ENCODE assay signal across 12 cellular contexts in the genomic region with DNA sequence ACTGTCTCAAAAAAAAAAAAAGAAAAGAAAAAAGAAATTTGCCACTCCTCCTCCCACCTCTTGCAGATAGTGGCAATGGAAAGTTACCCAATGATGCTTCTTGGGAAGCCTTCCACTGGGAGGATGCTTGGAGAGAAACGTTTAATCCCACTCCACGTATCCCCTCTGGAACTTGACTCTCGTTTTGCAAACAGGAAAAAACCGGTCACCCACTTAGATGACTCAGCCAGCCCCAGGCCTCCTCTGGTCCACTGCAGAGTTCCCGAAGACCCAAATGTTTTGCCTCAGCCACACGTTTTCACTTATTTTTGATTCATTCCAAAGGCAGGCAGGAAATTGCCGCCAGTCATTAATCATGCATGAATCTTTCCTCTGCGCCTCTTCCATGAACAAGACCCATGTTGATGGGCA. TPM values are rescaled to one million over a fixed set of nuclear protein-coding genes. Genes with fewer than 3 reads are reported as not detected.
DNase-seq lines count a peak whose midpoint lies in the region; ATAC-seq and TF ChIP-seq lines count a peak whose summit lies in the region.
"Had no signal": no experiment of that assay in that cellular context is flagged by ENCODE, and none has a peak within 500 bp of the region (broad histone marks: within the 10 kb centered on the region; RNA-seq: fewer than 3 reads in every experiment).

No MANE protein-coding gene starts in this region.

- no peaks in the 10 kb centered on the region for H3K27me3 Mint-ChIP-seq in WTC11 (ENCODE audit: low read depth)

- H3K4me1 ChIP-seq in smooth muscle cell (ENCODE audit: low read depth), result no peaks in the 10 kb centered on the region
- H3K4me1 ChIP-seq: adrenal gland had no signal

- POLR2A ChIA-PET in WTC11 (lab: Charles Lee), result no interaction called here

- ATAC-seq in WTC11, result no peak
- ATAC-seq in HG02884 (IDR thresholded peaks at IDR 0.05; ENCODE audit: unreplicated experiment), result no peak
- ATAC-seq in HG03095 (IDR thresholded peaks at IDR 0.05; ENCODE audit: unreplicated experiment), result no peak

- H3K27ac ChIP-seq in smooth muscle cell (ENCODE audit: low read depth), result peak overlapping the region; percentile 59
- H3K27ac ChIP-seq: adrenal gland, SK-N-MC had no signal

- H4K20me1 ChIP-seq in smooth muscle cell (ENCODE audit: low read depth), result no peaks in the 10 kb centered on the region

- 0 out of 2 replicates have a peak overlapping the region, but pooled peaks have one; percentile 1 for H3K27ac Mint-ChIP-seq in WTC11

- no peak overlapping the region for H2AFZ ChIP-seq in smooth muscle cell (ENCODE audit: low read depth)

- no peaks in the 10 kb centered on the region for H3K36me3 Mint-ChIP-seq in WTC11

- H3K4me3 ChIP-seq in smooth muscle cell, result no peak overlapping the region
- H3K4me3 ChIP-seq: adrenal gland, SK-N-MC had no signal

- H3K4me3 Mint-ChIP-seq in WTC11, result no peak overlapping the region

- CTCF ChIA-PET in WTC11 (lab: Charles Lee), result no interaction called here

- DNase-seq in H4 (ENCODE audit: low spot score) (peak; percentile 80), WTC11 (ENCODE audit: low spot score) (no peak), fibroblast of the conjunctiva (ENCODE audit: low read depth) (peak; percentile 84), smooth muscle cell (lab: John Stamatoyannopoulos, UW; ENCODE audit: unreplicated experiment) (no peak), NCI-H1930 (lab: John Stamatoyannopoulos, UW) (no peak)
- DNase-seq in activated CD4-positive, alpha-beta T cell treated with anti-CD3 and anti-CD28 coated beads, Interleukin-2, amount 50 U/mL, for 48 hours, result no peak
- DNase-seq: activated CD4-positive, alpha-beta T cell treated with anti-CD3 and anti-CD28 coated beads, Interleukin-2, amount 50 U/mL, for 4 hours; adrenal gland; glutamatergic neuron had no signal

- no peaks in the 10 kb centered on the region for H3K9me3 ChIP-seq in smooth muscle cell (replicated peaks; ENCODE audit: low read depth)
- H3K9me3 ChIP-seq: adrenal gland had no signal

- no peaks in the 10 kb centered on the region for H3K9me3 Mint-ChIP-seq in WTC11

- WGBS in smooth muscle cell (ENCODE audit: low lambda C conversion rate), result 10% methylated on average over 8 of the region's 8 CpGs

- H3K4me1 Mint-ChIP-seq in WTC11, result no peaks in the 10 kb centered on the region

- no peak overlapping the region for H3K9ac ChIP-seq in smooth muscle cell (ENCODE audit: low read depth)

- no peaks in the 10 kb centered on the region for H3K27me3 ChIP-seq in smooth muscle cell (ENCODE audit: low read depth)
- H3K27me3 ChIP-seq: adrenal gland had no signal

- H3K79me2 ChIP-seq in smooth muscle cell (ENCODE audit: low read depth), result no peaks in the 10 kb centered on the region

- peaks cover 6% of the 10 kb centered on the region for H3F3A ChIP-seq in smooth muscle cell (ENCODE audit: low read depth)

- H3K4me2 ChIP-seq in smooth muscle cell, result no peak overlapping the region

- no peaks in the 10 kb centered on the region for H3K36me3 ChIP-seq in smooth muscle cell (ENCODE audit: low read depth)
- H3K36me3 ChIP-seq: adrenal gland had no signal

- TF ChIP-seq CTCF in WTC11 (IDR thresholded peaks at IDR 0.05) (no peak), smooth muscle cell (IDR thresholded peaks at IDR 0.05; ENCODE audit: borderline replicate concordance, insufficient read depth, poor library complexity, severe bottlenecking) (no peak)

TF ChIP-seq in WTC11, 78 proteins besides CTCF, POLR2A, EP300 and RAD21:
- no peak for TF ChIP-seq E2F5 (CRISPR knock-in tag; IDR thresholded peaks at IDR 0.05)
- TF ChIP-seq MXD4 (CRISPR knock-in tag; IDR thresholded peaks at IDR 0.05; ENCODE audit: borderline replicate concordance), result no peak
- TF ChIP-seq RORB (CRISPR knock-in tag; IDR thresholded peaks at IDR 0.05), result no peak
- TF ChIP-seq, protein P1, sequence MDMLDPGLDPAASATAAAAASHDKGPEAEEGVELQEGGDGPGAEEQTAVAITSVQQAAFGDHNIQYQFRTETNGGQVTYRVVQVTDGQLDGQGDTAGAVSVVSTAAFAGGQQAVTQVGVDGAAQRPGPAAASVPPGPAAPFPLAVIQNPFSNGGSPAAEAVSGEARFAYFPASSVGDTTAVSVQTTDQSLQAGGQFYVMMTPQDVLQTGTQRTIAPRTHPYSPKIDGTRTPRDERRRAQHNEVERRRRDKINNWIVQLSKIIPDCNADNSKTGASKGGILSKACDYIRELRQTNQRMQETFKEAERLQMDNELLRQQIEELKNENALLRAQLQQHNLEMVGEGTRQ (CRISPR knock-in tag; IDR thresholded peaks at IDR 0.05), result no peak
- no peak for TF ChIP-seq ZNF396 (CRISPR knock-in tag; IDR thresholded peaks at IDR 0.05; ENCODE audit: borderline replicate concordance)
- TF ChIP-seq ZNF671 (CRISPR knock-in tag; IDR thresholded peaks at IDR 0.05), result no peak
- no peak for TF ChIP-seq FOXP1 (CRISPR knock-in tag; IDR thresholded peaks at IDR 0.05; ENCODE audit: borderline replicate concordance)
- no peak for TF ChIP-seq CBFB (CRISPR knock-in tag; IDR thresholded peaks at IDR 0.05; ENCODE audit: low read depth)
- no peak for TF ChIP-seq OVOL2 (CRISPR knock-in tag; IDR thresholded peaks at IDR 0.05; ENCODE audit: borderline replicate concordance)
- TF ChIP-seq, protein P2, sequence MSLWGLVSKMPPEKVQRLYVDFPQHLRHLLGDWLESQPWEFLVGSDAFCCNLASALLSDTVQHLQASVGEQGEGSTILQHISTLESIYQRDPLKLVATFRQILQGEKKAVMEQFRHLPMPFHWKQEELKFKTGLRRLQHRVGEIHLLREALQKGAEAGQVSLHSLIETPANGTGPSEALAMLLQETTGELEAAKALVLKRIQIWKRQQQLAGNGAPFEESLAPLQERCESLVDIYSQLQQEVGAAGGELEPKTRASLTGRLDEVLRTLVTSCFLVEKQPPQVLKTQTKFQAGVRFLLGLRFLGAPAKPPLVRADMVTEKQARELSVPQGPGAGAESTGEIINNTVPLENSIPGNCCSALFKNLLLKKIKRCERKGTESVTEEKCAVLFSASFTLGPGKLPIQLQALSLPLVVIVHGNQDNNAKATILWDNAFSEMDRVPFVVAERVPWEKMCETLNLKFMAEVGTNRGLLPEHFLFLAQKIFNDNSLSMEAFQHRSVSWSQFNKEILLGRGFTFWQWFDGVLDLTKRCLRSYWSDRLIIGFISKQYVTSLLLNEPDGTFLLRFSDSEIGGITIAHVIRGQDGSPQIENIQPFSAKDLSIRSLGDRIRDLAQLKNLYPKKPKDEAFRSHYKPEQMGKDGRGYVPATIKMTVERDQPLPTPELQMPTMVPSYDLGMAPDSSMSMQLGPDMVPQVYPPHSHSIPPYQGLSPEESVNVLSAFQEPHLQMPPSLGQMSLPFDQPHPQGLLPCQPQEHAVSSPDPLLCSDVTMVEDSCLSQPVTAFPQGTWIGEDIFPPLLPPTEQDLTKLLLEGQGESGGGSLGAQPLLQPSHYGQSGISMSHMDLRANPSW (CRISPR knock-in tag; conservative IDR thresholded peaks at IDR 0.05; ENCODE audit: low read depth), result no peak
- TF ChIP-seq ELF4 (CRISPR knock-in tag; IDR thresholded peaks at IDR 0.05; ENCODE audit: low read depth), result no peak
- TF ChIP-seq ATF1 (CRISPR knock-in tag; IDR thresholded peaks at IDR 0.05), result no peak
- no peak for TF ChIP-seq ZNF263 (CRISPR knock-in tag; IDR thresholded peaks at IDR 0.05; ENCODE audit: low read depth)
- TF ChIP-seq FOXJ3 (CRISPR knock-in tag; IDR thresholded peaks at IDR 0.05; ENCODE audit: borderline replicate concordance), result no peak
- no peak for TF ChIP-seq HMGA2 (CRISPR knock-in tag; IDR thresholded peaks at IDR 0.05)

RNA-seq across cellular contexts. Expression of gene TNFRSF17, which starts 9.3 kb away (rescaled TPM):
- not detected in 2 replicates for total RNA-seq in H4 (2014; rRNA removed; shearing (Covaris generic))
- 0.18 TPM in 1 of 3 replicates, not detected in the others for total RNA-seq in WTC11 (2021)
- total RNA-seq in smooth muscle cell, result not detected in 2 replicates
- not detected in 2 replicates for polyA plus RNA-seq in smooth muscle cell
- total RNA-seq: adrenal gland had no signal

RNA-seq across cellular contexts. Expression of gene NPIPB2, which starts 13.9 kb away (rescaled TPM):
- total RNA-seq in H4 (2014; rRNA removed; shearing (Covaris generic)), result 1.0 TPM in 1 of 2 replicates, not detected in the other
- total RNA-seq in WTC11 (2021), result 14.4 to 24.7 TPM (median 15.1 TPM) in 3 replicates
- total RNA-seq in smooth muscle cell, result 10.6 and 12.2 TPM in 2 replicates
- polyA plus RNA-seq in smooth muscle cell, result 3.8 and 8.4 TPM in 2 replicates

RNA-seq across cellular contexts. Expression of gene SNX29, which starts 20.8 kb away (rescaled TPM):
- 3.8 and 4.8 TPM in 2 replicates for total RNA-seq in H4 (2014; rRNA removed; shearing (Covaris generic))
- total RNA-seq in WTC11 (2021) (7.7 to 11.4 TPM (median 10.2 TPM) in 3 replicates), smooth muscle cell (7.3 and 10.0 TPM in 2 replicates)
- 9.4 and 22.1 TPM in 2 replicates for polyA plus RNA-seq in smooth muscle cell

RNA-seq across cellular contexts. Expression of gene GSPT1, which starts 40.0 kb away (rescaled TPM):
- total RNA-seq in H4 (2014; rRNA removed; shearing (Covaris generic)), result 66.2 and 76.1 TPM in 2 replicates
- 154 to 190 TPM (median 159 TPM) in 3 replicates for total RNA-seq in WTC11 (2021)
- total RNA-seq in smooth muscle cell, result 65.3 and 85.4 TPM in 2 replicates
- 79.1 and 84.1 TPM in 2 replicates for polyA plus RNA-seq in smooth muscle cell

Comparison
In these comparisons a context has a peak if more than half of its experiments do, and no peak if none do; other contexts are left out.
1. DNase-seq: peak in H4 (single experiment) and fibroblast of the conjunctiva (single experiment); none in WTC11 (single experiment), smooth muscle cell (single experiment), NCI-H1930 (0 of 2) and activated CD4-positive, alpha-beta T cell treated with anti-CD3 and anti-CD28 coated beads, Interleukin-2, amount 50 U/mL, for 48 hours (0 of 2).